Comparison of ENCODE assay signal across 8 cellular contexts in genomic region chr17:75271233-75271954, GRCh38. TPM values are rescaled to one million over a fixed set of nuclear protein-coding genes. Genes with fewer than 3 reads are reported as not detected.
DNase-seq lines count a peak whose midpoint lies in the region; ATAC-seq and TF ChIP-seq lines count a peak whose summit lies in the region.

No MANE protein-coding gene starts in this region.

- H3K27ac ChIP-seq in BLaER1 = peak overlapping the region; percentile 92

- peak; percentile 98 for DNase-seq in GM19238 (ENCODE audit: insufficient read length, low spot score)
- DNase-seq in NT2/D1 (ENCODE audit: low read depth, low spot score) = no peak
- peak; percentile 86 for DNase-seq in activated T-cell treated with anti-CD3 and anti-CD28 coated beads for 24 hours (ENCODE audit: low read depth)
- peak; percentile 88 to 94 for DNase-seq in erythroblast (lab: John Stamatoyannopoulos, UW)
- DNase-seq in myocyte (ENCODE audit: low read depth) = peak; percentile 73
- peak; percentile 66 to 84 for DNase-seq in stimulated activated CD8-positive, alpha-beta memory T cell treated with anti-CD3 and anti-CD28 coated beads, Interleukin-7, amount 100 ng/mL, for 48 hours (ENCODE audit: extremely low read depth in 1 of 2, low read depth in 1 of 2)

- H3K9me3 ChIP-seq in BLaER1 (no peaks in the 10 kb centered on the region), NT2/D1 (ENCODE audit: insufficient read depth, low read length) (no peaks in the 10 kb centered on the region)

- H3K4me3 ChIP-seq in BLaER1 = peak overlapping the region; percentile 96
- peak overlapping the region; percentile 84 for H3K4me3 ChIP-seq in NT2/D1 (ENCODE audit: insufficient read length, low read depth)

- H3K4me1 ChIP-seq in BLaER1 = peaks cover 36% of the 10 kb centered on the region
- peaks cover 19% of the 10 kb centered on the region for H3K4me1 ChIP-seq in NT2/D1 (ENCODE audit: insufficient read depth, insufficient read length)

- peaks cover 17% of the 10 kb centered on the region for H4K20me1 ChIP-seq in BLaER1

- H3K4me2 ChIP-seq in BLaER1 = peak overlapping the region; percentile 96

- H3K27me3 ChIP-seq in BLaER1 = no peaks in the 10 kb centered on the region
- peaks cover 13% of the 10 kb centered on the region for H3K27me3 ChIP-seq in NT2/D1 (ENCODE audit: insufficient read depth, insufficient read length)

- peak; percentile 69 for TF ChIP-seq POLR2A in erythroblast (IDR thresholded peaks at IDR 0.05; ENCODE audit: low read length)

- ATAC-seq in HG03439 (IDR thresholded peaks at IDR 0.05; ENCODE audit: unreplicated experiment) = peak; percentile 64

- H3K36me3 ChIP-seq in BLaER1 = peaks cover 53% of the 10 kb centered on the region
- peaks cover 38% of the 10 kb centered on the region for H3K36me3 ChIP-seq in NT2/D1 (ENCODE audit: insufficient read depth, insufficient read length, low read length)

- H3K9ac ChIP-seq in BLaER1 (peak overlapping the region; percentile 95), NT2/D1 (ENCODE audit: insufficient read length, low read depth) (peak overlapping the region; percentile 96)

RNA-seq across cellular contexts. Expression of gene MIF4GD, which starts 0.4 kb away (rescaled TPM):
- 8.7 and 9.9 TPM in 2 replicates for total RNA-seq in myocyte
- polyA plus RNA-seq in myocyte (2012) = 31.6 TPM

RNA-seq across cellular contexts. Expression of gene MRPS7, which starts 9.7 kb away (rescaled TPM):
- total RNA-seq in myocyte = 57.2 and 65.1 TPM in 2 replicates
- polyA plus RNA-seq in myocyte (2012) = 77.1 TPM

RNA-seq across cellular contexts. Expression of gene GGA3, which starts 10.0 kb away (rescaled TPM):
- 18.9 and 22.2 TPM in 2 replicates for total RNA-seq in myocyte
- polyA plus RNA-seq in myocyte (2012) = 22.8 TPM

RNA-seq across cellular contexts. Expression of gene SLC25A19, which starts 17.8 kb away (rescaled TPM):
- total RNA-seq in myocyte = 3.3 and 7.5 TPM in 2 replicates
- 13.1 TPM for polyA plus RNA-seq in myocyte (2012)
